In genomic region chr17:41919165-41919817, GRCh38 we compare ENCODE assay signal across 8 cellular contexts. TPM values are rescaled to one million over a fixed set of nuclear protein-coding genes. Genes with fewer than 3 reads are reported as not detected.
DNase-seq lines count a peak whose midpoint lies in the region; ATAC-seq and TF ChIP-seq lines count a peak whose summit lies in the region.

No MANE protein-coding gene starts in this region.

- no peaks in the 10 kb centered on the region for H3K9me3 Mint-ChIP-seq in T-helper 1 cell treated with Interleukin-12 subunit alpha and Interleukin-12 subunit beta and Interleukin-4 antibody, amounts not matched to agents 30 μg/mL and 1 μg/mL, for 36 hours

- TF ChIP-seq POLR2A in IMR-90 (IDR thresholded peaks at IDR 0.05; ENCODE audit: low read depth, low read length): no peak

- H2AK5ac ChIP-seq in IMR-90 (ENCODE audit: low read depth, low read length) (peak overlapping the region; percentile 69), neuronal stem cell (ENCODE audit: low read depth, low read length) (no peak overlapping the region)

- CTCF ChIA-PET in IMR-90 (lab: Yijun Ruan, JAX): interaction anchor here (1.2 kb wide), 1 partner anchor 40 kb away, joined by 4 read pairs; no protein-coding TSS in a partner anchor

- POLR2A ChIA-PET in IMR-90 (lab: Charles Lee; ENCODE audit: unreplicated experiment): interaction anchor here (0.8 to 1.6 kb wide), 2 partner anchors 10 to 11 kb away, joined by 3 to 7 read pairs; partner anchors contain the start of gene ODAD4

- H3K4me3 Mint-ChIP-seq in T-helper 1 cell treated with Interleukin-12 subunit alpha and Interleukin-12 subunit beta and Interleukin-4 antibody, amounts not matched to agents 30 μg/mL and 1 μg/mL, for 36 hours: peak overlapping the region; percentile 92

- dilution Hi-C loops in IMR-90 (cut with HindIII; ENCODE audit: low sequenced_read_pairs, unreplicated experiment): no loop called here

- H3K4me1 Mint-ChIP-seq in T-helper 1 cell treated with Interleukin-12 subunit alpha and Interleukin-12 subunit beta and Interleukin-4 antibody, amounts not matched to agents 30 μg/mL and 1 μg/mL, for 36 hours (ENCODE audit: low read depth): peaks cover 25% of the 10 kb centered on the region

- H3K27me3 ChIP-seq in IMR-90 (ENCODE audit: control insufficient read depth, insufficient read depth, low read length): no peaks in the 10 kb centered on the region
- H3K27me3 ChIP-seq in neuronal stem cell (ENCODE audit: control insufficient read depth in 3 of 3, insufficient read depth in 3 of 3, low read depth in 1 of 3, low read length in 3 of 3): no peaks in the 10 kb centered on the region

- BruUV-seq in IMR-90 (replicated peaks; lab: Mats Ljungman, UMichigan): no TSS peak

- H2BK5ac ChIP-seq in IMR-90 (ENCODE audit: low read depth, low read length, poor library complexity, severe bottlenecking): peak overlapping the region; percentile 46
- peak overlapping the region; percentile 80 for H2BK5ac ChIP-seq in neuronal stem cell (ENCODE audit: low read length)

- H3K36me3 ChIP-seq in IMR-90 (ENCODE audit: control insufficient read depth, insufficient read depth, low read length) (no peaks in the 10 kb centered on the region), neuronal stem cell (replicated peaks in 1 of 2; ENCODE audit: control insufficient read depth in 2 of 2, insufficient read depth in 2 of 2, low read length in 2 of 2) (peaks cover 0 to 34% of the 10 kb centered on the region in 2 donors)

- peaks cover 23% of the 10 kb centered on the region for H3K4me1 ChIP-seq in IMR-90 (ENCODE audit: control insufficient read depth, insufficient read depth, low read length)
- H3K4me1 ChIP-seq in neuronal stem cell (ENCODE audit: control insufficient read depth in 2 of 2, insufficient read depth in 1 of 2, low read depth in 1 of 2, low read length in 2 of 2): peaks cover 26 to 28% of the 10 kb centered on the region in 2 donors

- TF ChIP-seq CTCF in IMR-90 (conservative IDR thresholded peaks at IDR 0.05; ENCODE audit: low read depth, low read length) (no peak), fibroblast of the aortic adventitia (IDR thresholded peaks at IDR 0.05; ENCODE audit: insufficient read depth, low read length) (no peak)

- H3K14ac ChIP-seq in IMR-90 (replicated peaks; ENCODE audit: low read depth, low read length) (peak overlapping the region; percentile 93), neuronal stem cell (ENCODE audit: low read length) (no peak overlapping the region)

- H3K23ac ChIP-seq in IMR-90 (ENCODE audit: low read depth, low read length): peak overlapping the region; percentile 8
- H3K23ac ChIP-seq in neuronal stem cell (ENCODE audit: low read depth, low read length, poor library complexity): no peak overlapping the region

- peaks cover 23% of the 10 kb centered on the region for H3K9me1 ChIP-seq in IMR-90 (ENCODE audit: insufficient read depth, low read length)

- intact Hi-C loops in IMR-90 (cut with micrococcal nuclease): loop anchor here (1.0 kb wide), 2 partner anchors 9 to 11 kb away; partner anchors contain the start of gene ODAD4

- peak overlapping the region; percentile 94 for H3K27ac Mint-ChIP-seq in T-helper 1 cell treated with Interleukin-12 subunit alpha and Interleukin-12 subunit beta and Interleukin-4 antibody, amounts not matched to agents 30 μg/mL and 1 μg/mL, for 36 hours

- H3K9ac ChIP-seq in IMR-90 (ENCODE audit: low read depth, low read length): peak overlapping the region; percentile 52
- H3K9ac ChIP-seq in neuronal stem cell (ENCODE audit: low read depth, low read length, poor library complexity): peak overlapping the region; percentile 78

- H3K9me3 ChIP-seq in IMR-90 (ENCODE audit: control insufficient read depth, insufficient read depth, low read length): no peaks in the 10 kb centered on the region
- H3K9me3 ChIP-seq in neuronal stem cell (replicated peaks in 1 of 2; ENCODE audit: control insufficient read depth in 2 of 2, insufficient read depth in 1 of 2, low read depth in 1 of 2, low read length in 2 of 2): no peaks in the 10 kb centered on the region

- peaks cover 1% of the 10 kb centered on the region for H3K36me3 Mint-ChIP-seq in T-helper 1 cell treated with Interleukin-12 subunit alpha and Interleukin-12 subunit beta and Interleukin-4 antibody, amounts not matched to agents 30 μg/mL and 1 μg/mL, for 36 hours (ENCODE audit: low read depth)

- H3K4ac ChIP-seq in IMR-90 (ENCODE audit: low read depth, low read length): peak overlapping the region; percentile 93
- H3K4ac ChIP-seq in neuronal stem cell (ENCODE audit: low read length): no peak overlapping the region

- peaks cover 41% of the 10 kb centered on the region for H4K20me1 ChIP-seq in IMR-90 (ENCODE audit: insufficient read depth, low read length)

- WGBS in IMR-90 (ENCODE audit: extremely low coverage in 2 of 2, insufficient read length in 1 of 2), 2 experiments: 7% methylated on average over 12 of the region's 33 CpGs; no CpG with 5 or more reads in 1 of the 2 experiments
- no CpG with 5 or more reads among the region's 33 CpGs for WGBS in neuronal stem cell (ENCODE audit: extremely low coverage in 2 of 2, insufficient read length in 2 of 2, insufficient replicate concordance in 1 of 2), 2 donors

- H2BK120ac ChIP-seq in IMR-90 (ENCODE audit: low read depth, low read length) (peak overlapping the region; percentile 76; the same call in 1 of the 2 replicates), neuronal stem cell (ENCODE audit: low read depth, low read length) (peak overlapping the region; percentile 22)

- H3K27ac ChIP-seq in IMR-90 (ENCODE audit: insufficient read depth, low read length) (peak overlapping the region; percentile 69), neuronal stem cell (replicated peaks; ENCODE audit: low read length) (peak overlapping the region; percentile 98)

- H2BK15ac ChIP-seq in IMR-90 (ENCODE audit: low read depth, low read length) (peak overlapping the region; percentile 49; the same call in 1 of the 3 replicates), neuronal stem cell (ENCODE audit: low read length) (no peak overlapping the region)

- peak; percentile 10 for DNase-seq in activated CD4-positive, alpha-beta T cell treated with anti-CD3 and anti-CD28 coated beads, Interleukin-2, amount 50 U/mL, for 1 hour
- DNase-seq in activated CD4-positive, alpha-beta T cell treated with anti-CD3 and anti-CD28 coated beads for 4 hours: no peak
- DNase-seq in IMR-90 (no peak), fibroblast of the aortic adventitia (ENCODE audit: low read depth) (no peak), neuronal stem cell (ENCODE audit: low spot score) (no peak), SK-N-DZ (ENCODE audit: low spot score) (no peak), AG08395 (ENCODE audit: low spot score) (no peak)

- H3K18ac ChIP-seq in IMR-90 (ENCODE audit: low read depth, low read length): 0 out of 2 replicates have a peak overlapping the region, but pooled peaks have one; percentile 1
- peak overlapping the region; percentile 88 for H3K18ac ChIP-seq in neuronal stem cell (ENCODE audit: low read length)

- H3K79me1 ChIP-seq in IMR-90 (ENCODE audit: low read depth in 1 of 2, low read length in 2 of 2): peaks cover 0 to 47% of the 10 kb centered on the region in 2 experiments; a peak in 3 of 4 replicates
- peaks cover 4% of the 10 kb centered on the region for H3K79me1 ChIP-seq in neuronal stem cell (ENCODE audit: low read depth, low read length)

- TF ChIP-seq RAD21 in IMR-90 (IDR thresholded peaks at IDR 0.05; ENCODE audit: low read length): no peak

- H3K4me2 ChIP-seq in IMR-90 (ENCODE audit: low read depth, low read length) (peak overlapping the region; percentile 76), neuronal stem cell (ENCODE audit: insufficient read depth, low read length, poor library complexity, severe bottlenecking) (peak overlapping the region; percentile 68)

- peak overlapping the region; percentile 90 for H2AFZ ChIP-seq in IMR-90 (replicated peaks; ENCODE audit: low read length, poor library complexity)
- H2AFZ ChIP-seq in neuronal stem cell (ENCODE audit: low read length): peak overlapping the region; percentile 84

- peak overlapping the region; percentile 29; the same call in 1 of the 2 replicates for H2BK20ac ChIP-seq in IMR-90 (ENCODE audit: low read depth, low read length)

- in situ Hi-C loops in IMR-90 (cut with MboI; ENCODE audit: low sequenced_read_pairs): no loop called here

- H4K5ac ChIP-seq in IMR-90 (ENCODE audit: low read depth, low read length): peak overlapping the region; percentile 69

- no peaks in the 10 kb centered on the region for H3K27me3 Mint-ChIP-seq in T-helper 1 cell treated with Interleukin-12 subunit alpha and Interleukin-12 subunit beta and Interleukin-4 antibody, amounts not matched to agents 30 μg/mL and 1 μg/mL, for 36 hours (ENCODE audit: low read depth)

- peak overlapping the region; percentile 43 for H2AK9ac ChIP-seq in IMR-90 (replicated peaks; ENCODE audit: low read depth, low read length, poor library complexity)

- no peak overlapping the region for H2BK12ac ChIP-seq in neuronal stem cell (ENCODE audit: low read length)

- H3K4me3 ChIP-seq in IMR-90 (ENCODE audit: insufficient read depth, low read depth, low read length): peak overlapping the region; percentile 31
- H3K4me3 ChIP-seq in fibroblast of the aortic adventitia (ENCODE audit: low read depth, low read length): peak overlapping the region; percentile 54
- H3K4me3 ChIP-seq in neuronal stem cell (ENCODE audit: low read length in 2 of 2): peak overlapping the region; percentile 80 to 99

- peak overlapping the region; percentile 18; the same call in 1 of the 2 replicates for H3K56ac ChIP-seq in IMR-90 (ENCODE audit: extremely low read depth, insufficient read depth, low read length)

- H4K8ac ChIP-seq in IMR-90 (ENCODE audit: low read depth in 2 of 2, low read length in 2 of 2) (peak overlapping the region; percentile 70 to 90), neuronal stem cell (ENCODE audit: low read depth, low read length) (no peak overlapping the region)

- peak overlapping the region; percentile 72 for H4K91ac ChIP-seq in IMR-90 (ENCODE audit: insufficient read depth, low read depth, low read length)
- H4K91ac ChIP-seq in neuronal stem cell (ENCODE audit: low read depth, low read length, poor library complexity): no peak overlapping the region

- ATAC-seq in IMR-90 (ENCODE audit: low read depth): peak; percentile 33

RNA-seq across cellular contexts. Expression of gene ACLY, which starts 0.5 kb away (rescaled TPM):
- total RNA-seq in IMR-90 (2012; rRNA removed): 228 and 230 TPM in 2 replicates
- 167 and 170 TPM in 2 replicates for polyA plus RNA-seq in IMR-90 (2012; rRNA removed)
- 108 and 143 TPM in 2 replicates for polyA plus RNA-seq in IMR-90 (2012; cell fraction: cytosol; rRNA removed)
- 153 and 170 TPM in 2 replicates for polyA plus RNA-seq in IMR-90 (2012; cell fraction: nucleus; rRNA removed; ENCODE audit: low replicate concordance)
- total RNA-seq in fibroblast of the aortic adventitia (ENCODE audit: low replicate concordance): 64.1 and 159 TPM in 2 replicates
- polyA plus RNA-seq in neuronal stem cell (2013, experiment 1 of 2): 106 TPM
- polyA plus RNA-seq in neuronal stem cell (2013, experiment 2 of 2): 109 TPM
- polyA plus RNA-seq in SK-N-DZ (2014; cell fraction: cytosol; rRNA removed): 200 and 214 TPM in 2 replicates
- polyA plus RNA-seq in SK-N-DZ (2014; cell fraction: nucleus; rRNA removed): 125 and 184 TPM in 2 replicates

RNA-seq across cellular contexts. Expression of gene ODAD4, which starts 11.1 kb away (rescaled TPM):
- 0.54 and 0.56 TPM in 2 replicates for total RNA-seq in IMR-90 (2012; rRNA removed)
- 0.37 and 0.38 TPM in 2 replicates for polyA plus RNA-seq in IMR-90 (2012; rRNA removed)
- 0.13 and 0.24 TPM in 2 replicates for polyA plus RNA-seq in IMR-90 (2012; cell fraction: cytosol; rRNA removed)
- 0.51 and 0.54 TPM in 2 replicates for polyA plus RNA-seq in IMR-90 (2012; cell fraction: nucleus; rRNA removed; ENCODE audit: low replicate concordance)
- 0.16 and 1.2 TPM in 2 replicates for total RNA-seq in fibroblast of the aortic adventitia (ENCODE audit: low replicate concordance)
- polyA plus RNA-seq in neuronal stem cell (2013, experiment 1 of 2): 4.5 TPM
- polyA plus RNA-seq in neuronal stem cell (2013, experiment 2 of 2): 4.2 TPM
- 1.5 and 3.5 TPM in 2 replicates for polyA plus RNA-seq in SK-N-DZ (2014; cell fraction: cytosol; rRNA removed)
- polyA plus RNA-seq in SK-N-DZ (2014; cell fraction: nucleus; rRNA removed): 1.4 and 2.5 TPM in 2 replicates

RNA-seq across cellular contexts. Expression of gene CNP, which starts 47.3 kb away (rescaled TPM):
- 45.5 and 50.3 TPM in 2 replicates for total RNA-seq in IMR-90 (2012; rRNA removed)
- polyA plus RNA-seq in IMR-90 (2012; rRNA removed): 46.4 and 56.5 TPM in 2 replicates
- polyA plus RNA-seq in IMR-90 (2012; cell fraction: cytosol; rRNA removed): 41.3 and 45.2 TPM in 2 replicates
- polyA plus RNA-seq in IMR-90 (2012; cell fraction: nucleus; rRNA removed; ENCODE audit: low replicate concordance): 22.1 and 29.8 TPM in 2 replicates
- total RNA-seq in fibroblast of the aortic adventitia (ENCODE audit: low replicate concordance): 64.3 and 84.2 TPM in 2 replicates
- polyA plus RNA-seq in neuronal stem cell (2013, experiment 1 of 2): 44.2 TPM
- polyA plus RNA-seq in neuronal stem cell (2013, experiment 2 of 2): 43.2 TPM
- 65.2 and 68.4 TPM in 2 replicates for polyA plus RNA-seq in SK-N-DZ (2014; cell fraction: cytosol; rRNA removed)
- 33.2 and 36.3 TPM in 2 replicates for polyA plus RNA-seq in SK-N-DZ (2014; cell fraction: nucleus; rRNA removed)

RNA-seq across cellular contexts. Expression of gene KLHL11, which starts 54.1 kb away (rescaled TPM):
- total RNA-seq in IMR-90 (2012; rRNA removed): 38.5 and 43.6 TPM in 2 replicates
- polyA plus RNA-seq in IMR-90 (2012; rRNA removed): 3.5 and 4.1 TPM in 2 replicates
- polyA plus RNA-seq in IMR-90 (2012; cell fraction: cytosol; rRNA removed): 1.5 TPM in 2 replicates
- polyA plus RNA-seq in IMR-90 (2012; cell fraction: nucleus; rRNA removed; ENCODE audit: low replicate concordance): 1.5 and 3.6 TPM in 2 replicates
- total RNA-seq in fibroblast of the aortic adventitia (ENCODE audit: low replicate concordance): 29.0 and 30.4 TPM in 2 replicates
- 5.6 TPM for polyA plus RNA-seq in neuronal stem cell (2013, experiment 1 of 2)
- polyA plus RNA-seq in neuronal stem cell (2013, experiment 2 of 2): 5.7 TPM
- polyA plus RNA-seq in SK-N-DZ (2014; cell fraction: cytosol; rRNA removed): 18.1 and 25.0 TPM in 2 replicates
- 16.9 and 19.4 TPM in 2 replicates for polyA plus RNA-seq in SK-N-DZ (2014; cell fraction: nucleus; rRNA removed)

Comparison
In these comparisons a context has a peak if more than half of its experiments do, and no peak if none do; other contexts are left out.
1. H3K4me3 ChIP-seq: peak in every context shown above with its lines; median percentile 90 in neuronal stem cell; 54 in fibroblast of the aortic adventitia; 31 in IMR-90.